Comparison of ENCODE assay signal across 12 cellular contexts in genomic region chr11:19995131-19995530, GRCh38.
DNase-seq lines count a peak whose midpoint lies in the region; ATAC-seq and TF ChIP-seq lines count a peak whose summit lies in the region.
"Had no signal": no experiment of that assay in that cellular context is flagged by ENCODE, and none has a peak within 500 bp of the region (broad histone marks: within the 10 kb centered on the region; RNA-seq: fewer than 3 reads in every experiment).

No MANE protein-coding gene starts in this region.

- H3K27me3 ChIP-seq in left lung = no peaks in the 10 kb centered on the region

- TF ChIP-seq CTCF in AG09309 (IDR thresholded peaks at IDR 0.05; ENCODE audit: control insufficient read depth, insufficient read depth, low read depth, low read length, missing control alignments) = no peak
- TF ChIP-seq CTCF in epithelial cell of esophagus (IDR thresholded peaks at IDR 0.05; ENCODE audit: insufficient read depth, low read depth, low read length, missing control alignments) = no peak
- no peak for TF ChIP-seq CTCF in left lung (IDR thresholded peaks at IDR 0.05)

- no peak overlapping the region for H3K27ac ChIP-seq in left lung
- H3K27ac ChIP-seq: C4-2B had no signal

- no peaks in the 10 kb centered on the region for H3K36me3 Mint-ChIP-seq in naive thymus-derived CD8-positive, alpha-beta T cell

- DNase-seq in AG09309 (ENCODE audit: low read depth) (peak; percentile 72), NCI-H510A (lab: John Stamatoyannopoulos, UW) (peak; percentile 32), epithelial cell of esophagus (ENCODE audit: low read depth) (peak; percentile 96), left lung (no peak)
- no peak for DNase-seq in naive thymus-derived CD8-positive, alpha-beta T cell
- DNase-seq: activated CD4-positive, alpha-beta T cell treated with anti-CD3 and anti-CD28 coated beads for 1 hour; aorta; retina had no signal

- H3K9me3 Mint-ChIP-seq in naive thymus-derived CD8-positive, alpha-beta T cell = peaks cover 0 to 2% (median 0%) of the 10 kb centered on the region in 9 donors

- no peaks in the 10 kb centered on the region for H3K4me1 Mint-ChIP-seq in naive thymus-derived CD8-positive, alpha-beta T cell

- intact Hi-C loops in left lung (cut with DNase I) = no loop called here

- H3K4me3 Mint-ChIP-seq in naive thymus-derived CD8-positive, alpha-beta T cell = no peak overlapping the region

- ATAC-seq in left lung = peak; percentile 86
- no peak for ATAC-seq in GM18909 (IDR thresholded peaks at IDR 0.05; ENCODE audit: poor library complexity, unreplicated experiment)
- no peak for ATAC-seq in naive thymus-derived CD8-positive, alpha-beta T cell
- ATAC-seq in GM19452 (IDR thresholded peaks at IDR 0.05; ENCODE audit: unreplicated experiment) = no peak
- no peak for ATAC-seq in HG02884 (IDR thresholded peaks at IDR 0.05; ENCODE audit: unreplicated experiment)

- H3K36me3 ChIP-seq in left lung = peaks cover 0 to 3% of the 10 kb centered on the region in 2 donors

- no peaks in the 10 kb centered on the region for H3K9me3 ChIP-seq in left lung

- no peak overlapping the region for H3K27ac Mint-ChIP-seq in naive thymus-derived CD8-positive, alpha-beta T cell

- peaks cover 3 to 12% (median 10%) of the 10 kb centered on the region in 5 donors for H3K27me3 Mint-ChIP-seq in naive thymus-derived CD8-positive, alpha-beta T cell

- H3K4me3 ChIP-seq in AG09309 (ENCODE audit: control insufficient read depth, low read depth, low read length) (no peak overlapping the region), epithelial cell of esophagus (ENCODE audit: low read length) (no peak overlapping the region), left lung (no peak overlapping the region)

- POLR2A ChIA-PET in naive thymus-derived CD8-positive, alpha-beta T cell (lab: Charles Lee) = no interaction called here

- no peaks in the 10 kb centered on the region for H3K4me1 ChIP-seq in left lung

Comparison
In these comparisons a context has a peak if more than half of its experiments do, and no peak if none do; other contexts are left out.
1. DNase-seq: peak in AG09309 (single experiment), NCI-H510A (single experiment) and epithelial cell of esophagus (single experiment); none in left lung (0 of 2) and naive thymus-derived CD8-positive, alpha-beta T cell (0 of 10).